Comparison of ENCODE assay signal across 13 cellular contexts in the genomic region with DNA sequence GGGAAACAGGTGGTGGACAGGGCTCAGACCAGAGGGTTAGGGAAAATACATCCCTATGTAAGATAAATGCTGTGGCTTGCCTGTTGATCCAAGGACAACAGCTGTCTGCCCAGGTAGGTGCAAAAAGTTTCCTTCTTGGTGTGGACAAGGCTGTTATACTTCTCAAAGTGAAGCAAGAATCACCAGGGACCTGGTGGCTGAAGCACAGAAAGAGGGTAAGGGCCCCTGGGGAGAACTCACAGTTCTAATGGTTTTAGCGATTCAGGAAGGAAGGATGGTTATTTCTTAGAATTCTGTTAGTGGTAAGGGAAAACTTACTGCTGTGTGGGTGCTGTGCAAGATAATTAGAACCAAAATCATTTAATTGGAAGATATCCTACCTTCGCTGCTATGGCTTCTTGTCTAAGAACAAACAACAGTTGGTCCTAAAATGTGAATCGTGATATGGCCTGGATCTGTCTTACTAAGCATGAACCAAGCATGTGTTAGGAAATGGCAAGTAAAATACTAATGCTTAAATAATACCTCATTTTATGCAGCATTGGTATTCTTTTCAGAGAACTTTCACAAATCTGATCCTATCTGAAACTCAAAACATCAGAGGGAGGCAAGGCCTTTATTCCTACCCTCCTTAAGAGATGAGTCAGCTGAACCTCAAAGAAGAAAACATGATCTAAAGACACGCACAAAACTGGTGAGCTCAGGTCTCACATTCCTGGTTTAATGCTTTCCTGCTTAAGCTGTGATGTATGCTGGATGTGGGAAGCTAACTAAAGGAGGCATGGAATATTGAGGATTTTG.
DNase-seq lines count a peak whose midpoint lies in the region.
"Had no signal": no experiment of that assay in that cellular context is flagged by ENCODE, and none has a peak within 500 bp of the region (broad histone marks: within the 10 kb centered on the region; RNA-seq: fewer than 3 reads in every experiment).

No MANE protein-coding gene starts in this region.

- no peak overlapping the region for H3K23ac ChIP-seq in mesenchymal stem cell (ENCODE audit: low read length in 2 of 2)

- H4K91ac ChIP-seq in mesenchymal stem cell (ENCODE audit: low read length), result no peak overlapping the region

- H3K9ac ChIP-seq in BLaER1 (no peak overlapping the region; the same call in 1 of the 2 replicates), mesenchymal stem cell (ENCODE audit: low read length) (no peak overlapping the region)

- H2BK12ac ChIP-seq in mesenchymal stem cell (ENCODE audit: low read length in 2 of 2), result no peak overlapping the region

- no peaks in the 10 kb centered on the region for H3K79me1 ChIP-seq in mesenchymal stem cell (replicated peaks; ENCODE audit: low read length, poor library complexity, severe bottlenecking)

- H3K18ac ChIP-seq in mesenchymal stem cell (ENCODE audit: low read depth in 1 of 2, low read length in 2 of 2), result no peak overlapping the region

- H3K4me2 ChIP-seq in BLaER1, result peak overlapping the region; percentile 68
- no peak overlapping the region for H3K4me2 ChIP-seq in mesenchymal stem cell (ENCODE audit: low read length, poor library complexity, severe bottlenecking)

- H3K9me3 ChIP-seq in BLaER1 (peaks cover 19% of the 10 kb centered on the region; the same call in 1 of the 2 replicates), mesenchymal stem cell (ENCODE audit: control insufficient read depth, low read length) (peaks cover 8% of the 10 kb centered on the region)
- H3K9me3 ChIP-seq: SJSA1 had no signal

- no peak overlapping the region for H2AFZ ChIP-seq in mesenchymal stem cell (ENCODE audit: low read depth, low read length)

- DNase-seq in KBM-7 (peak; percentile 24), amniotic epithelial cell (ENCODE audit: low read depth) (peak; percentile 81), mesenchymal stem cell (peak; percentile 28), NCI-H2029 treated with DMSO at 0.1 percent for 48 hours (lab: John Stamatoyannopoulos, UW) (no peak), NCI-H446 treated with DMSO at 0.1 percent for 48 hours (lab: John Stamatoyannopoulos, UW) (no peak), NCI-H2171 treated with DMSO at 0.1 percent for 48 hours (lab: John Stamatoyannopoulos, UW) (no peak), NAMALWA (ENCODE audit: low spot score) (no peak)
- DNase-seq: cerebellar nuclear complex, glutamatergic neuron, NCI-H2171 had no signal

- H4K8ac ChIP-seq in mesenchymal stem cell (ENCODE audit: low read length), result no peak overlapping the region

- H3K27ac ChIP-seq in BLaER1, result peak overlapping the region; percentile 0; the same call in 1 of the 2 replicates
- peak overlapping the region; percentile 15 for H3K27ac ChIP-seq in mesenchymal stem cell (ENCODE audit: low read length, poor library complexity, severe bottlenecking)
- H3K27ac ChIP-seq: SJSA1, skin epidermis had no signal

- no peak overlapping the region for H2BK5ac ChIP-seq in mesenchymal stem cell (ENCODE audit: low read depth, low read length, poor library complexity, severe bottlenecking)

- peak overlapping the region; percentile 0; the same call in 1 of the 2 replicates for H3K4me3 ChIP-seq in BLaER1
- no peak overlapping the region for H3K4me3 ChIP-seq in mesenchymal stem cell (ENCODE audit: insufficient read depth in 1 of 2, low read depth in 1 of 2, low read length in 2 of 2)
- H3K4me3 ChIP-seq: SJSA1, skin epidermis had no signal

- no peaks in the 10 kb centered on the region for H4K20me1 ChIP-seq in BLaER1

- H2AK5ac ChIP-seq in mesenchymal stem cell (ENCODE audit: low read length, severe bottlenecking), result peak overlapping the region; percentile 76

- 80% methylated on average over 2 of the region's 4 CpGs for WGBS in mesenchymal stem cell

- peaks cover 24% of the 10 kb centered on the region for H3K4me1 ChIP-seq in BLaER1
- peaks cover 4% of the 10 kb centered on the region for H3K4me1 ChIP-seq in mesenchymal stem cell (ENCODE audit: control insufficient read depth, insufficient read depth, low read depth, low read length)
- H3K4me1 ChIP-seq: SJSA1 had no signal

- H2BK120ac ChIP-seq in mesenchymal stem cell (ENCODE audit: low read depth, low read length), result no peak overlapping the region

- no peak overlapping the region for H2BK15ac ChIP-seq in mesenchymal stem cell (ENCODE audit: low read depth, poor library complexity, severe bottlenecking)

- in situ Hi-C loops in KBM-7 (cut with MboI; ENCODE audit: low pct_unique_long_range_greater_than_20kb, low sequenced_read_pairs), result no loop called here

- H3K36me3 ChIP-seq in BLaER1 (no peaks in the 10 kb centered on the region), mesenchymal stem cell (ENCODE audit: control insufficient read depth in 1 of 2, insufficient read depth in 2 of 2, low read depth in 1 of 2, low read length in 2 of 2) (no peaks in the 10 kb centered on the region)
- H3K36me3 ChIP-seq: SJSA1 had no signal

- no peak overlapping the region for H3K4ac ChIP-seq in mesenchymal stem cell (ENCODE audit: low read depth in 1 of 2, low read length in 2 of 2)

- H3K14ac ChIP-seq in mesenchymal stem cell (ENCODE audit: low read length in 2 of 2), result peak overlapping the region in 1 of 2 experiments; percentile 36

- H3K27me3 ChIP-seq in BLaER1 (no peaks in the 10 kb centered on the region), mesenchymal stem cell (ENCODE audit: control insufficient read depth in 1 of 2, insufficient read depth in 1 of 2, low read length in 2 of 2) (no peaks in the 10 kb centered on the region)
- H3K27me3 ChIP-seq: SJSA1 had no signal

Comparison
In these comparisons a context has a peak if more than half of its experiments do, and no peak if none do; other contexts are left out.
1. DNase-seq: peak in KBM-7 (single experiment), amniotic epithelial cell (single experiment) and mesenchymal stem cell (single experiment); none in NCI-H2029 treated with DMSO at 0.1 percent for 48 hours (single experiment), NCI-H446 treated with DMSO at 0.1 percent for 48 hours (single experiment), NCI-H2171 treated with DMSO at 0.1 percent for 48 hours (single experiment) and NAMALWA (single experiment).